ENCODE assay signal across 21 cellular contexts in the genomic region with DNA sequence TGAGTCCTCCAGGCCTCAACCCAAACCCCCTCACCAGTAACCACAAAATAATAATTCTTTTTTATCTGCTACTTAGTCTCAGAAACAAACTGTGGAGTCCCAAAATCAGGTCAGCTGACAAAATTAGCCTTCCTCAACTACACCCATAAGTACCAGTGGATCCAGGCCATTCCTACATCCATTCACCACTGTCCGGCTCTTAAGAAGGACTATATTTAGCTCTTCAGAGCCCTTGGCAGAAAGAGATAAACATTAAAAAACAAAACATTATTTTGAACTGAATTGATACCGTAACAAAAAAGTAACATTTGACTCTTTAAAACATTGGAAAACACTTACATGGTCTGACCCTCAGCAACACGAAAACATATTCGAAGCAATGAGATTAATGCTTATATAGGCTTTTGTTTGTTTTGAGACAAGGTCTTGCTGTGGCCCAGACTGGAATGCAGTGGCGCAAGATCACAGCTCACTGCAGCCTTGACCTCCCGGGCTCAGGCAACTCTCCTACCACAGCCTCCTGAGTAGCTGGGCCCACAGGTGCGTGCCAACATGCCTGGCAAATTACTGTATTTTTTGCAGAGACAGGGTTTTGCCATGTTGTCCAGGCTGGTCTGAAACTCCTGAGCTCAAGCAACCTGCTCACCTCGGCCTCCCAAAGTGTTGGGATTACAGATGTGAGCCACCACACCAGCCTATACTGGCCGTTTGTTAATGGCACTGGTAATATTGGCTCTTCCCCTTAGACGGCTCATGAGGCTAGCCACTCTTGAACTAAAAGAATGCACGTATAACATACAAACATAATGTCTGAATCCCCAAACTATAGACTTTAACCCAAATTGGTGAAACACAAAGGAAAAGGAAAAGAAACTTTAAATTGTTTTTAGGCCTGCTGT.
DNase-seq lines count a peak whose midpoint lies in the region; ATAC-seq and TF ChIP-seq lines count a peak whose summit lies in the region.
"Had no signal": no experiment of that assay in that cellular context is flagged by ENCODE, and none has a peak within 500 bp of the region (broad histone marks: within the 10 kb centered on the region; RNA-seq: fewer than 3 reads in every experiment).

No MANE protein-coding gene starts in this region.

- CTCF ChIA-PET in AG04450 (lab: Charles Lee) (no interaction called here), IMR-90 (lab: Yijun Ruan, JAX) (interaction anchor here (0.6 kb wide), 1 partner anchor 93 kb away, joined by 3 read pairs; no protein-coding TSS in a partner anchor), mammary epithelial cell (lab: Charles Lee; ENCODE audit: low non-redundant PET) (no interaction called here)

- H4K91ac ChIP-seq in IMR-90 (ENCODE audit: insufficient read depth, low read depth, low read length) (no peak overlapping the region), mesenchymal stem cell (ENCODE audit: low read length) (peak overlapping the region; percentile 3)

- no peaks in the 10 kb centered on the region for H3K79me2 ChIP-seq in mammary epithelial cell (ENCODE audit: insufficient read depth, low read length)

- no peak overlapping the region for H4K5ac ChIP-seq in IMR-90 (ENCODE audit: low read depth, low read length)

- H3K9me3 ChIP-seq in AG04450 (ENCODE audit: control insufficient read depth, insufficient read depth, low read length) (no peaks in the 10 kb centered on the region), IMR-90 (ENCODE audit: control insufficient read depth, insufficient read depth, low read length) (no peaks in the 10 kb centered on the region), mammary epithelial cell (replicated peaks; ENCODE audit: insufficient read depth, low read length) (no peaks in the 10 kb centered on the region), mesenchymal stem cell (ENCODE audit: control insufficient read depth, low read length) (no peaks in the 10 kb centered on the region), ascending aorta (no peaks in the 10 kb centered on the region)
- H3K9me3 ChIP-seq: BLaER1 treated with 17β-estradiol and CSF1 and Interleukin-3, amounts not matched to agents 10 nM and 100 nM had no signal

- H3K27ac ChIP-seq in AG04450 (ENCODE audit: low read depth, low read length): no peak overlapping the region
- H3K27ac ChIP-seq in IMR-90 (ENCODE audit: insufficient read depth, low read length): no peak overlapping the region
- H3K27ac ChIP-seq in mammary epithelial cell (ENCODE audit: insufficient read depth, low read depth, low read length): no peak overlapping the region
- no peak overlapping the region for H3K27ac ChIP-seq in mesenchymal stem cell (ENCODE audit: low read length, poor library complexity, severe bottlenecking)
- H3K27ac ChIP-seq in ascending aorta: no peak overlapping the region
- H3K27ac ChIP-seq: BLaER1 treated with 17β-estradiol and CSF1 and Interleukin-3, amounts not matched to agents 10 nM and 100 nM; HL-60 had no signal

- no peak overlapping the region for H4K8ac ChIP-seq in IMR-90 (ENCODE audit: low read depth in 2 of 2, low read length in 2 of 2)
- H4K8ac ChIP-seq in mesenchymal stem cell (ENCODE audit: low read length): peak overlapping the region; percentile 28

- no peak overlapping the region for H3K56ac ChIP-seq in IMR-90 (ENCODE audit: extremely low read depth, insufficient read depth, low read length)

- H2BK15ac ChIP-seq in IMR-90 (ENCODE audit: low read depth, low read length) (no peak overlapping the region), mesenchymal stem cell (ENCODE audit: low read depth, poor library complexity, severe bottlenecking) (no peak overlapping the region)

- DNase-seq in AG04450 (ENCODE audit: low read depth, low spot score): peak; percentile 8
- DNase-seq in IMR-90: peak; percentile 29
- peak; percentile 41 for DNase-seq in mammary epithelial cell
- DNase-seq in mesenchymal stem cell: peak; percentile 61
- no peak for DNase-seq in NK-92 (lab: John Stamatoyannopoulos, UW; ENCODE audit: unreplicated experiment)
- no peak for DNase-seq in left colon
- no peak for DNase-seq in ascending aorta (ENCODE audit: low spot score in 2 of 2)
- DNase-seq: activated CD4-positive, alpha-beta memory T cell treated with anti-CD3 and anti-CD28 coated beads for 36 hours; activated effector memory CD4-positive, alpha-beta T cell treated with anti-CD3 and anti-CD28 coated beads, Interleukin-2, amount 50 U/mL, for 16 hours; activated naive CD8-positive, alpha-beta T cell treated with anti-CD3 and anti-CD28 coated beads, Interleukin-2, amount 10 ng/mL, durations not matched to agents 7 days and 5 days; HCEC 1CT; naive B cell; NCI-H1092 treated with DMSO at 0.1 percent for 48 hours; NCI-H2029 treated with DMSO at 0.1 percent for 48 hours; NCI-H82; nucleus accumbens had no signal

- H2BK120ac ChIP-seq in IMR-90 (ENCODE audit: low read depth, low read length) (no peak overlapping the region), mesenchymal stem cell (ENCODE audit: low read depth, low read length) (no peak overlapping the region)

- H3K4ac ChIP-seq in IMR-90 (ENCODE audit: low read depth, low read length): no peak overlapping the region
- H3K4ac ChIP-seq in mesenchymal stem cell (ENCODE audit: low read depth in 1 of 2, low read length in 2 of 2): no peak overlapping the region

- no peaks in the 10 kb centered on the region for H4K20me1 ChIP-seq in IMR-90 (ENCODE audit: insufficient read depth, low read length)
- no peaks in the 10 kb centered on the region for H4K20me1 ChIP-seq in mammary epithelial cell (ENCODE audit: insufficient read depth, low read length)
- H4K20me1 ChIP-seq: BLaER1 treated with 17β-estradiol and CSF1 and Interleukin-3, amounts not matched to agents 10 nM and 100 nM had no signal

- H2AFZ ChIP-seq in IMR-90 (replicated peaks; ENCODE audit: low read length, poor library complexity): no peak overlapping the region
- H2AFZ ChIP-seq in mammary epithelial cell (ENCODE audit: low read depth, low read length): no peak overlapping the region
- no peak overlapping the region for H2AFZ ChIP-seq in mesenchymal stem cell (ENCODE audit: low read depth, low read length)

- intact Hi-C loops in IMR-90 (cut with micrococcal nuclease) (no loop called here), mammary epithelial cell (cut with micrococcal nuclease) (no loop called here), left colon (cut with DNase I, micrococcal nuclease) (no loop called here), ascending aorta (cut with DNase I) (no loop called here)

- BruUV-seq in IMR-90 (replicated peaks; lab: Mats Ljungman, UMichigan): no TSS peak
- BruUV-seq in mammary epithelial cell (replicated peaks; lab: Mats Ljungman, UMichigan): no TSS peak

- H2BK20ac ChIP-seq in IMR-90 (ENCODE audit: low read depth, low read length): no peak overlapping the region

- H3K4me3 ChIP-seq in AG04450 (ENCODE audit: low read depth, low read length): no peak overlapping the region
- no peak overlapping the region for H3K4me3 ChIP-seq in IMR-90 (ENCODE audit: insufficient read depth, low read depth, low read length)
- no peak overlapping the region for H3K4me3 ChIP-seq in mammary epithelial cell (replicated peaks in 1 of 3; ENCODE audit: insufficient read depth in 1 of 3, low read depth in 2 of 3, low read length in 3 of 3)
- no peak overlapping the region for H3K4me3 ChIP-seq in mesenchymal stem cell (ENCODE audit: insufficient read depth in 1 of 2, low read depth in 1 of 2, low read length in 2 of 2)
- no peak overlapping the region for H3K4me3 ChIP-seq in ascending aorta
- H3K4me3 ChIP-seq: BLaER1 treated with 17β-estradiol and CSF1 and Interleukin-3, amounts not matched to agents 10 nM and 100 nM; GM12878 had no signal

- WGBS in IMR-90 (ENCODE audit: extremely low coverage in 2 of 2, insufficient read length in 1 of 2), 2 experiments: 40% methylated on average over 1 of the region's 11 CpGs; no CpG with 5 or more reads in 1 of the 2 experiments
- WGBS in mammary epithelial cell (ENCODE audit: low coverage, missing lambda C conversion rate): 88% methylated on average over 11 of the region's 11 CpGs
- 83% methylated on average over 10 of the region's 11 CpGs for WGBS in mesenchymal stem cell

- H3K9ac ChIP-seq in IMR-90 (ENCODE audit: low read depth, low read length): no peak overlapping the region
- no peak overlapping the region for H3K9ac ChIP-seq in mammary epithelial cell (ENCODE audit: insufficient read depth, low read length)
- H3K9ac ChIP-seq in mesenchymal stem cell (ENCODE audit: low read length): no peak overlapping the region
- H3K9ac ChIP-seq: BLaER1 treated with 17β-estradiol and CSF1 and Interleukin-3, amounts not matched to agents 10 nM and 100 nM had no signal

- H3K36me3 ChIP-seq in IMR-90 (ENCODE audit: control insufficient read depth, insufficient read depth, low read length) (no peaks in the 10 kb centered on the region), mammary epithelial cell (ENCODE audit: insufficient read depth, low read length) (no peaks in the 10 kb centered on the region), mesenchymal stem cell (ENCODE audit: control insufficient read depth in 1 of 2, insufficient read depth in 2 of 2, low read depth in 1 of 2, low read length in 2 of 2) (peaks cover 0 to 6% of the 10 kb centered on the region in 2 experiments), ascending aorta (no peaks in the 10 kb centered on the region)

- H3K18ac ChIP-seq in IMR-90 (ENCODE audit: low read depth, low read length) (no peak overlapping the region), mesenchymal stem cell (ENCODE audit: low read depth in 1 of 2, low read length in 2 of 2) (peak overlapping the region in 1 of 2 experiments; percentile 37)

- H2BK5ac ChIP-seq in IMR-90 (ENCODE audit: low read depth, low read length, poor library complexity, severe bottlenecking): no peak overlapping the region
- H2BK5ac ChIP-seq in mesenchymal stem cell (ENCODE audit: low read depth, low read length, poor library complexity, severe bottlenecking): no peak overlapping the region

- H3K23ac ChIP-seq in IMR-90 (ENCODE audit: low read depth, low read length): no peak overlapping the region
- H3K23ac ChIP-seq in mesenchymal stem cell (ENCODE audit: low read length in 2 of 2): no peak overlapping the region

- no peak overlapping the region for H3K14ac ChIP-seq in IMR-90 (replicated peaks; ENCODE audit: low read depth, low read length)
- H3K14ac ChIP-seq in mesenchymal stem cell (ENCODE audit: low read length in 2 of 2): no peak overlapping the region

- TF ChIP-seq POLR2A in IMR-90 (IDR thresholded peaks at IDR 0.05; ENCODE audit: low read depth, low read length): no peak

- H2BK12ac ChIP-seq in mesenchymal stem cell (ENCODE audit: low read length in 2 of 2): peak overlapping the region; percentile 80 to 86

- H2AK5ac ChIP-seq in IMR-90 (ENCODE audit: low read depth, low read length): no peak overlapping the region
- H2AK5ac ChIP-seq in mesenchymal stem cell (ENCODE audit: low read length, severe bottlenecking): no peak overlapping the region

- no peaks in the 10 kb centered on the region; a peak in 1 of 4 replicates for H3K79me1 ChIP-seq in IMR-90 (ENCODE audit: low read depth in 1 of 2, low read length in 2 of 2)
- peaks cover 5% of the 10 kb centered on the region for H3K79me1 ChIP-seq in mesenchymal stem cell (replicated peaks; ENCODE audit: low read length, poor library complexity, severe bottlenecking)

- POLR2A ChIA-PET in AG04450 (lab: Yijun Ruan, JAX) (no interaction called here), IMR-90 (lab: Charles Lee; ENCODE audit: unreplicated experiment) (no interaction called here)

- TF ChIP-seq CTCF in AG04450 (IDR thresholded peaks at IDR 0.05; ENCODE audit: low read depth, low read length) (no peak), IMR-90 (conservative IDR thresholded peaks at IDR 0.05; ENCODE audit: low read depth, low read length) (no peak), mammary epithelial cell (conservative IDR thresholded peaks at IDR 0.05 in 1 of 2, IDR thresholded peaks at IDR 0.05 in 1 of 2; ENCODE audit: extremely low read depth in 1 of 2, insufficient read depth in 1 of 2, low read depth in 1 of 2, low read length in 2 of 2) (no peak), ascending aorta (IDR thresholded peaks at IDR 0.05) (no peak)

- dilution Hi-C loops in IMR-90 (cut with HindIII; ENCODE audit: low sequenced_read_pairs, unreplicated experiment): no loop called here
- dilution Hi-C loops in mammary epithelial cell (cut with HindIII; ENCODE audit: low sequenced_read_pairs): no loop called here

- H3K4me2 ChIP-seq in IMR-90 (ENCODE audit: low read depth, low read length) (no peak overlapping the region), mammary epithelial cell (ENCODE audit: insufficient read depth, low read depth, low read length) (no peak overlapping the region), mesenchymal stem cell (ENCODE audit: low read length, poor library complexity, severe bottlenecking) (no peak overlapping the region)
- H3K4me2 ChIP-seq: BLaER1 treated with 17β-estradiol and CSF1 and Interleukin-3, amounts not matched to agents 10 nM and 100 nM had no signal

- ATAC-seq in IMR-90 (ENCODE audit: low read depth): peak; percentile 51; the same call in 1 of the 2 replicates
- ATAC-seq in GM19452 (IDR thresholded peaks at IDR 0.05; ENCODE audit: unreplicated experiment): no peak
- ATAC-seq in left colon: no peak
- ATAC-seq: GM12878; stimulated activated effector memory CD8-positive, alpha-beta T cell treated with anti-CD3 and anti-CD28 coated beads, Interleukin-12 subunit alpha, Interleukin-12 subunit beta, amount 100 ng/mL, for 72 hours had no signal

- H2AK9ac ChIP-seq in IMR-90 (replicated peaks; ENCODE audit: low read depth, low read length, poor library complexity): no peak overlapping the region

- H3K27me3 ChIP-seq in AG04450 (ENCODE audit: control insufficient read depth, insufficient read depth, low read length) (no peaks in the 10 kb centered on the region), IMR-90 (ENCODE audit: control insufficient read depth, insufficient read depth, low read length) (no peaks in the 10 kb centered on the region), mammary epithelial cell (ENCODE audit: insufficient read depth, low read length) (no peaks in the 10 kb centered on the region), mesenchymal stem cell (ENCODE audit: control insufficient read depth in 1 of 2, insufficient read depth in 1 of 2, low read length in 2 of 2) (no peaks in the 10 kb centered on the region), ascending aorta (no peaks in the 10 kb centered on the region)
- H3K27me3 ChIP-seq: BLaER1 treated with 17β-estradiol and CSF1 and Interleukin-3, amounts not matched to agents 10 nM and 100 nM had no signal

- no peak for TF ChIP-seq RAD21 in IMR-90 (IDR thresholded peaks at IDR 0.05; ENCODE audit: low read length)

- peaks cover 2% of the 10 kb centered on the region for H3K4me1 ChIP-seq in IMR-90 (ENCODE audit: control insufficient read depth, insufficient read depth, low read length)
- H3K4me1 ChIP-seq in mammary epithelial cell (ENCODE audit: insufficient read depth, low read length): no peaks in the 10 kb centered on the region
- H3K4me1 ChIP-seq in mesenchymal stem cell (ENCODE audit: control insufficient read depth, insufficient read depth, low read depth, low read length): peaks cover 3% of the 10 kb centered on the region
- H3K4me1 ChIP-seq in ascending aorta: no peaks in the 10 kb centered on the region

- in situ Hi-C loops in IMR-90 (cut with MboI; ENCODE audit: low sequenced_read_pairs): no loop called here
- in situ Hi-C loops in mammary epithelial cell (cut with MboI; ENCODE audit: low sequenced_read_pairs in 2 of 2): no loop called here

- no peaks in the 10 kb centered on the region for H3K9me1 ChIP-seq in IMR-90 (ENCODE audit: insufficient read depth, low read length)

Comparison
In these comparisons a context has a peak if more than half of its experiments do, and no peak if none do; other contexts are left out.
1. DNase-seq: peak in AG04450 (single experiment), IMR-90 (single experiment), mammary epithelial cell (single experiment) and mesenchymal stem cell (single experiment); none in NK-92 (single experiment), left colon (0 of 2) and ascending aorta (0 of 2).